14 cellular contexts compared by ENCODE assay signal in genomic region chr12:15829949-15830348, GRCh38. TPM values are rescaled to one million over a fixed set of nuclear protein-coding genes. Genes with fewer than 3 reads are reported as not detected.
DNase-seq lines count a peak whose midpoint lies in the region; ATAC-seq, FAIRE-seq and TF ChIP-seq lines count a peak whose summit lies in the region.
"Had no signal": no experiment of that assay in that cellular context is flagged by ENCODE, and none has a peak within 500 bp of the region (broad histone marks: within the 10 kb centered on the region; RNA-seq: fewer than 3 reads in every experiment).

No MANE protein-coding gene starts in this region.

- intact Hi-C loops in gastrocnemius medialis (cut with DNase I; ENCODE audit: low total_unique reads) (no loop called here), head of caudate nucleus (cut with DNase I) (no loop called here)

- no peaks in the 10 kb centered on the region for H3K27me3 ChIP-seq in gastrocnemius medialis
- H3K27me3 ChIP-seq: BLaER1 treated with 17β-estradiol and CSF1 and Interleukin-3, amounts not matched to agents 10 nM and 100 nM; pancreas had no signal

- TF ChIP-seq CTCF in fibroblast of pulmonary artery (IDR thresholded peaks at IDR 0.05; ENCODE audit: low read length, missing control alignments) (no peak), gastrocnemius medialis (IDR thresholded peaks at IDR 0.05 in 4 of 5, conservative IDR thresholded peaks at IDR 0.05 in 1 of 5) (no peak)

- in situ Hi-C loops in gastrocnemius medialis (cut with MboI; ENCODE audit: low sequenced_read_pairs in 4 of 4) = no loop called here

- ATAC-seq in gastrocnemius medialis (no peak), GM21367 (IDR thresholded peaks at IDR 0.05; ENCODE audit: unreplicated experiment) (no peak)
- ATAC-seq: activated CD4-positive, CD25-positive, alpha-beta regulatory T cell treated with anti-CD3 and anti-CD28 coated beads, Interleukin-2, amount 50 U/mL, for 24 hours had no signal

- DNase-seq in EL (peak; percentile 64), T1000 (lab: John Stamatoyannopoulos, UW) (peak; percentile 11), fibroblast of pulmonary artery (ENCODE audit: low read depth) (peak; percentile 51), gastrocnemius medialis (no peak), head of caudate nucleus (no peak), frontal cortex (ENCODE audit: low spot score in 2 of 2) (no peak), NCI-H2171 treated with DMSO at 0.1 percent for 48 hours (lab: John Stamatoyannopoulos, UW) (no peak)
- DNase-seq: mesendoderm; pancreas; stimulated activated CD4-positive, alpha-beta T cell treated with anti-CD3 and anti-CD28 coated beads, Interleukin-1b, Interleukin-23, amount 100 ng/mL, for 48 hours had no signal

- H3K4me1 ChIP-seq in gastrocnemius medialis = peaks cover 0 to 4% of the 10 kb centered on the region in 2 donors
- H3K4me1 ChIP-seq: BLaER1 treated with 17β-estradiol and CSF1 and Interleukin-3, amounts not matched to agents 10 nM and 100 nM; pancreas had no signal

- TF ChIP-seq POLR2A in gastrocnemius medialis (IDR thresholded peaks at IDR 0.05) = no peak

- FAIRE-seq in frontal cortex (lab: Jason Lieb, UNC) = no peak
- FAIRE-seq: H1 had no signal

- H3K27ac ChIP-seq in gastrocnemius medialis = peak overlapping the region; percentile 16 to 44 (median 26)
- H3K27ac ChIP-seq: BLaER1 treated with 17β-estradiol and CSF1 and Interleukin-3, amounts not matched to agents 10 nM and 100 nM; pancreas had no signal

- H3K4me3 ChIP-seq in fibroblast of pulmonary artery (replicated peaks; ENCODE audit: low read depth, low read length) (no peak overlapping the region), gastrocnemius medialis (no peak overlapping the region)
- H3K4me3 ChIP-seq: BLaER1 treated with 17β-estradiol and CSF1 and Interleukin-3, amounts not matched to agents 10 nM and 100 nM; pancreas had no signal

- H3K9me3 ChIP-seq in gastrocnemius medialis = no peaks in the 10 kb centered on the region
- H3K9me3 ChIP-seq: BLaER1 treated with 17β-estradiol and CSF1 and Interleukin-3, amounts not matched to agents 10 nM and 100 nM; pancreas had no signal

- H3K36me3 ChIP-seq in gastrocnemius medialis = no peaks in the 10 kb centered on the region
- H3K36me3 ChIP-seq: BLaER1 treated with 17β-estradiol and CSF1 and Interleukin-3, amounts not matched to agents 10 nM and 100 nM; pancreas had no signal

RNA-seq across cellular contexts. Expression of gene EPS8, which starts 40.8 kb away (rescaled TPM):
- total RNA-seq in gastrocnemius medialis (10 to 100 TPM; 26.8 to 48.4 (median 32.0) TPM), frontal cortex (82.3 TPM)

RNA-seq across cellular contexts. Expression of gene STRAP, which starts 52.2 kb away (rescaled TPM):
- total RNA-seq in gastrocnemius medialis (100 to 1,000 TPM in 3 of 4 donors, 10 to 100 TPM in 1; 77.7 to 106 (median 102) TPM), frontal cortex (74.2 TPM)

Comparison
In these comparisons a context has a peak if more than half of its experiments do, and no peak if none do; other contexts are left out.
1. DNase-seq: peak in EL (single experiment), T1000 (single experiment) and fibroblast of pulmonary artery (single experiment); none in gastrocnemius medialis (0 of 2), head of caudate nucleus (0 of 42), frontal cortex (0 of 2) and NCI-H2171 treated with DMSO at 0.1 percent for 48 hours (single experiment).